ENCODE assay signal across 1 cellular context in genomic region chr7:120337308-120337907, GRCh38.
TF ChIP-seq lines count a peak whose summit lies in the region.

No MANE protein-coding gene starts in this region.

TF ChIP-seq in GM12878, 131 proteins besides CTCF, POLR2A, EP300 and RAD21 (continued from another document):
- TF ChIP-seq, protein P1, sequence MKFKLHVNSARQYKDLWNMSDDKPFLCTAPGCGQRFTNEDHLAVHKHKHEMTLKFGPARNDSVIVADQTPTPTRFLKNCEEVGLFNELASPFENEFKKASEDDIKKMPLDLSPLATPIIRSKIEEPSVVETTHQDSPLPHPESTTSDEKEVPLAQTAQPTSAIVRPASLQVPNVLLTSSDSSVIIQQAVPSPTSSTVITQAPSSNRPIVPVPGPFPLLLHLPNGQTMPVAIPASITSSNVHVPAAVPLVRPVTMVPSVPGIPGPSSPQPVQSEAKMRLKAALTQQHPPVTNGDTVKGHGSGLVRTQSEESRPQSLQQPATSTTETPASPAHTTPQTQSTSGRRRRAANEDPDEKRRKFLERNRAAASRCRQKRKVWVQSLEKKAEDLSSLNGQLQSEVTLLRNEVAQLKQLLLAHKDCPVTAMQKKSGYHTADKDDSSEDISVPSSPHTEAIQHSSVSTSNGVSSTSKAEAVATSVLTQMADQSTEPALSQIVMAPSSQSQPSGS (IDR thresholded peaks at IDR 0.05; ENCODE audit: low read length) = no peak
- TF ChIP-seq IRF5 (IDR thresholded peaks at IDR 0.05; ENCODE audit: borderline replicate concordance) (no peak), CHD2 (IDR thresholded peaks at IDR 0.05; ENCODE audit: borderline replicate concordance, low read depth, low read length) (no peak)
